ENCODE assay signal across 15 cellular contexts in the genomic region with DNA sequence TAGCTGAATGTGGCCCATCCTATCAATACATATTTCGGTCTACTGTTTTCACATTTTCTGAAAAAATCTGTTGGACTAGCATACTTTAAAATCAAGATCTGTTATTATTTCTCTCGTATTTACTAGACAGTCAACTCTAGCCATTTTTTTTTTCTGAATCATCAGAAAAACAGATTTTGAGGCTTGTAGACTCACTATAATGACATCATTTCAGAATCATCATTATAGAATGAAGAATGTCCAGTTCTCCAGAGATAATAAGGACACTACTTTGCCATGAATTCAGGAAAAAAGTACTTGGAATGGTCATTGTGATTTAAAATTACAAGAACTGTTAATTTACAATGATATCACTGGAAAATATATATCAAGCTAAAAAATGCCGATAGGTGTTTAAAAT.
DNase-seq lines count a peak whose midpoint lies in the region; ATAC-seq and TF ChIP-seq lines count a peak whose summit lies in the region.
"Had no signal": no experiment of that assay in that cellular context is flagged by ENCODE, and none has a peak within 500 bp of the region (broad histone marks: within the 10 kb centered on the region; RNA-seq: fewer than 3 reads in every experiment).

No MANE protein-coding gene starts in this region.

- H3K9me2 ChIP-seq in SK-N-SH, result no peaks in the 10 kb centered on the region

- H3K4me3 ChIP-seq in SK-N-SH (ENCODE audit: low read depth in 2 of 2, low read length in 1 of 2) (no peak overlapping the region), suprapubic skin (no peak overlapping the region)
- H3K4me3 ChIP-seq: GM23248, K562 had no signal

- no peak for TF ChIP-seq POLR2A in suprapubic skin (IDR thresholded peaks at IDR 0.05)

- H3K4me1 ChIP-seq in SK-N-SH (ENCODE audit: control insufficient read depth in 1 of 2, insufficient read depth in 2 of 2, low read depth in 1 of 2, low read length in 1 of 2), result no peaks in the 10 kb centered on the region
- H3K4me1 ChIP-seq in suprapubic skin, result no peaks in the 10 kb centered on the region

- no peak for TF ChIP-seq RAD21 in SK-N-SH (IDR thresholded peaks at IDR 0.05; ENCODE audit: low read length)

- H3K79me2 ChIP-seq in SK-N-SH (ENCODE audit: insufficient read depth), result no peaks in the 10 kb centered on the region

- WGBS in SK-N-SH (ENCODE audit: low lambda C conversion rate), result 9% methylated on average over 3 of the region's 3 CpGs
- WGBS in suprapubic skin, result 85% methylated on average over 3 of the region's 3 CpGs

- H3K36me3 ChIP-seq in SK-N-SH (replicated peaks in 1 of 2; ENCODE audit: control insufficient read depth in 1 of 2, insufficient read depth in 2 of 2, low read length in 1 of 2), result no peaks in the 10 kb centered on the region
- no peaks in the 10 kb centered on the region for H3K36me3 ChIP-seq in suprapubic skin

- no peaks in the 10 kb centered on the region for H3K9me3 ChIP-seq in SK-N-SH
- H3K9me3 ChIP-seq in suprapubic skin, result no peaks in the 10 kb centered on the region

- H3K9ac ChIP-seq in SK-N-SH, result no peak overlapping the region
- H3K9ac ChIP-seq: GM23248 had no signal

- H2AFZ ChIP-seq in SK-N-SH (ENCODE audit: low read depth), result 0 out of 2 replicates have a peak overlapping the region, but pooled peaks have one; percentile 25
- H2AFZ ChIP-seq: GM23248 had no signal

- CTCF ChIA-PET in SK-N-SH (lab: Yijun Ruan, JAX), result no interaction called here

- ATAC-seq in SK-N-SH treated with all-trans-retinoic acid at 6 μM for 48 hours, result no peak
- no peak for ATAC-seq in HG02973 (IDR thresholded peaks at IDR 0.05; ENCODE audit: unreplicated experiment)
- ATAC-seq: CD8-positive, alpha-beta T cell; K562 had no signal

- no peaks in the 10 kb centered on the region for H4K20me1 ChIP-seq in SK-N-SH (ENCODE audit: insufficient read depth)

- H3K4me2 ChIP-seq in SK-N-SH, result peak overlapping the region; percentile 36

- no peak for TF ChIP-seq EP300 in SK-N-SH (IDR thresholded peaks at IDR 0.05; ENCODE audit: borderline replicate concordance in 1 of 2, low read depth in 1 of 2, low read length in 1 of 2)
- TF ChIP-seq EP300 in suprapubic skin (IDR thresholded peaks at IDR 0.05), result no peak

- POLR2A ChIA-PET in SK-N-SH (lab: Yijun Ruan, JAX), result no interaction called here

- H3F3A ChIP-seq in SK-N-SH (replicated peaks; ENCODE audit: insufficient read depth), result no peaks in the 10 kb centered on the region

- no peak overlapping the region for H3K27ac ChIP-seq in SK-N-SH (ENCODE audit: low read depth in 2 of 2, low read length in 1 of 2)
- no peak overlapping the region for H3K27ac ChIP-seq in suprapubic skin
- H3K27ac ChIP-seq: 22Rv1, GM23248 had no signal

- H3K27me3 ChIP-seq in SK-N-SH (ENCODE audit: insufficient read depth) (no peaks in the 10 kb centered on the region), suprapubic skin (no peaks in the 10 kb centered on the region)

- no peak for TF ChIP-seq CTCF in SK-N-SH (IDR thresholded peaks at IDR 0.05)
- no peak for TF ChIP-seq CTCF in suprapubic skin (IDR thresholded peaks at IDR 0.05)

- DNase-seq in SK-N-SH (no peak), amniotic epithelial cell (ENCODE audit: low read depth) (peak; percentile 31), iris pigment epithelial cell (ENCODE audit: low read depth) (peak; percentile 15), posterior vena cava (ENCODE audit: low spot score) (no peak), suprapubic skin (ENCODE audit: low spot score in 2 of 2) (no peak), RKO (ENCODE audit: low spot score) (no peak)
- DNase-seq: CD8-positive, alpha-beta T cell; COR-L47; DMS153; DMS79 treated with DMSO at 0.1 percent for 48 hours; GM23248 had no signal

- intact Hi-C loops in posterior vena cava (cut with DNase I), result no loop called here

TF ChIP-seq in SK-N-SH, 30 proteins besides CTCF, POLR2A, EP300 and RAD21:
- no peak for TF ChIP-seq MAX (IDR thresholded peaks at IDR 0.05; ENCODE audit: low read depth)
- TF ChIP-seq TCF12 (IDR thresholded peaks at IDR 0.05), result no peak

TF ChIP-seq in SK-N-SH treated with all-trans-retinoic acid at 6 μM for 48 hours, 23 proteins besides CTCF, POLR2A, EP300 and RAD21:
- TF ChIP-seq CSDC2 (CRISPR knock-in tag; IDR thresholded peaks at IDR 0.05) (no peak), TCF4 (CRISPR knock-in tag; IDR thresholded peaks at IDR 0.05; ENCODE audit: borderline replicate concordance) (no peak), ZNF70 (CRISPR knock-in tag; IDR thresholded peaks at IDR 0.05) (no peak), ZFP30 (CRISPR knock-in tag; IDR thresholded peaks at IDR 0.05) (no peak), RARB (CRISPR knock-in tag; IDR thresholded peaks at IDR 0.05) (no peak), TOX (CRISPR knock-in tag; IDR thresholded peaks at IDR 0.05; ENCODE audit: borderline replicate concordance) (no peak)
- TF ChIP-seq, protein P1, sequence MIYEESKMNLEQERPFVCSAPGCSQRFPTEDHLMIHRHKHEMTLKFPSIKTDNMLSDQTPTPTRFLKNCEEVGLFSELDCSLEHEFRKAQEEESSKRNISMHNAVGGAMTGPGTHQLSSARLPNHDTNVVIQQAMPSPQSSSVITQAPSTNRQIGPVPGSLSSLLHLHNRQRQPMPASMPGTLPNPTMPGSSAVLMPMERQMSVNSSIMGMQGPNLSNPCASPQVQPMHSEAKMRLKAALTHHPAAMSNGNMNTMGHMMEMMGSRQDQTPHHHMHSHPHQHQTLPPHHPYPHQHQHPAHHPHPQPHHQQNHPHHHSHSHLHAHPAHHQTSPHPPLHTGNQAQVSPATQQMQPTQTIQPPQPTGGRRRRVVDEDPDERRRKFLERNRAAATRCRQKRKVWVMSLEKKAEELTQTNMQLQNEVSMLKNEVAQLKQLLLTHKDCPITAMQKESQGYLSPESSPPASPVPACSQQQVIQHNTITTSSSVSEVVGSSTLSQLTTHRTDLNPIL (CRISPR knock-in tag; IDR thresholded peaks at IDR 0.05; ENCODE audit: low read depth), result no peak
- TF ChIP-seq, protein P2, sequence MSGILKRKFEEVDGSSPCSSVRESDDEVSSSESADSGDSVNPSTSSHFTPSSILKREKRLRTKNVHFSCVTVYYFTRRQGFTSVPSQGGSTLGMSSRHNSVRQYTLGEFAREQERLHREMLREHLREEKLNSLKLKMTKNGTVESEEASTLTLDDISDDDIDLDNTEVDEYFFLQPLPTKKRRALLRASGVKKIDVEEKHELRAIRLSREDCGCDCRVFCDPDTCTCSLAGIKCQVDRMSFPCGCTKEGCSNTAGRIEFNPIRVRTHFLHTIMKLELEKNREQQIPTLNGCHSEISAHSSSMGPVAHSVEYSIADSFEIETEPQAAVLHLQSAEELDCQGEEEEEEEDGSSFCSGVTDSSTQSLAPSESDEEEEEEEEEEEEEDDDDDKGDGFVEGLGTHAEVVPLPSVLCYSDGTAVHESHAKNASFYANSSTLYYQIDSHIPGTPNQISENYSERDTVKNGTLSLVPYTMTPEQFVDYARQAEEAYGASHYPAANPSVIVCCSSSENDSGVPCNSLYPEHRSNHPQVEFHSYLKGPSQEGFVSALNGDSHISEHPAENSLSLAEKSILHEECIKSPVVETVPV (CRISPR knock-in tag; IDR thresholded peaks at IDR 0.05), result no peak

Comparison
In these comparisons a context has a peak if more than half of its experiments do, and no peak if none do; other contexts are left out.
1. DNase-seq: peak in amniotic epithelial cell (single experiment) and iris pigment epithelial cell (single experiment); none in SK-N-SH (single experiment), posterior vena cava (single experiment), suprapubic skin (0 of 2) and RKO (single experiment).